10 cellular contexts compared by ENCODE assay signal in genomic region chr21:45982758-45983731, GRCh38. TPM values are rescaled to one million over a fixed set of nuclear protein-coding genes. Genes with fewer than 3 reads are reported as not detected.
A peak's percentile ranks its signal among the peaks of the same experiment; 100 is the strongest.
DNase-seq lines count a peak whose midpoint lies in the region; ATAC-seq and TF ChIP-seq lines count a peak whose summit lies in the region.
"Had no signal": no experiment of that assay in that cellular context is flagged by ENCODE, and none has a peak within 500 bp of the region (broad histone marks: within the 10 kb centered on the region; RNA-seq: fewer than 3 reads in every experiment).

No MANE protein-coding gene starts in this region.

- H3K36me3 ChIP-seq in H7 (replicated peaks; ENCODE audit: control insufficient read depth, insufficient read depth, low read length) (peaks cover 5% of the 10 kb centered on the region), smooth muscle cell (ENCODE audit: low read depth) (no peaks in the 10 kb centered on the region)

- 29% methylated on average over 48 of the region's 53 CpGs for WGBS in smooth muscle cell (ENCODE audit: low lambda C conversion rate)

- no peaks in the 10 kb centered on the region for H3K9me3 Mint-ChIP-seq in activated naive CD8-positive, alpha-beta T cell treated with anti-CD3 and anti-CD28 coated beads, Interleukin-2, amount 10 ng/mL, durations not matched to agents 7 days and 5 days
- no peaks in the 10 kb centered on the region for H3K9me3 Mint-ChIP-seq in activated CD4-positive, alpha-beta memory T cell treated with anti-CD3 and anti-CD28 coated beads, Interleukin-2, amount 10 ng/mL, durations not matched to agents 7 days and 5 days
- H3K9me3 Mint-ChIP-seq: activated naive CD4-positive, alpha-beta T cell treated with anti-CD3 and anti-CD28 coated beads, Interleukin-2, amount 50 U/mL, for 72 hours had no signal

- ATAC-seq in activated naive CD8-positive, alpha-beta T cell treated with anti-CD3 and anti-CD28 coated beads, Interleukin-2, amount 10 ng/mL, durations not matched to agents 7 days and 5 days (ENCODE audit: low read depth): no peak
- ATAC-seq in GM21515 (IDR thresholded peaks at IDR 0.05; ENCODE audit: unreplicated experiment) (no peak), GM21619 (IDR thresholded peaks at IDR 0.05; ENCODE audit: unreplicated experiment) (no peak), GM18873 (IDR thresholded peaks at IDR 0.05; ENCODE audit: low FRiP score, unreplicated experiment) (no peak)

- peak; percentile 81 for DNase-seq in H7
- DNase-seq in activated naive CD8-positive, alpha-beta T cell treated with anti-CD3 and anti-CD28 coated beads, Interleukin-2, amount 10 ng/mL, durations not matched to agents 7 days and 5 days: peak; percentile 28
- DNase-seq in iPS-NIHi11 (ENCODE audit: low spot score): peak; percentile 43
- no peak for DNase-seq in smooth muscle cell (lab: John Stamatoyannopoulos, UW; ENCODE audit: unreplicated experiment)
- DNase-seq in activated CD4-positive, alpha-beta memory T cell treated with anti-CD3 and anti-CD28 coated beads, Interleukin-2, amount 10 ng/mL, durations not matched to agents 7 days and 5 days: no peak
- DNase-seq: NCI-H187 had no signal

- POLR2A ChIA-PET in activated naive CD8-positive, alpha-beta T cell treated with anti-CD3 and anti-CD28 coated beads, Interleukin-2, amount 10 ng/mL, durations not matched to agents 7 days and 5 days (lab: Charles Lee): no interaction called here
- POLR2A ChIA-PET in activated CD4-positive, alpha-beta memory T cell treated with anti-CD3 and anti-CD28 coated beads, Interleukin-2, amount 10 ng/mL, durations not matched to agents 7 days and 5 days (lab: Charles Lee): no interaction called here

- no peak overlapping the region for H3K4me3 Mint-ChIP-seq in activated naive CD8-positive, alpha-beta T cell treated with anti-CD3 and anti-CD28 coated beads, Interleukin-2, amount 10 ng/mL, durations not matched to agents 7 days and 5 days
- H3K4me3 Mint-ChIP-seq in activated CD4-positive, alpha-beta memory T cell treated with anti-CD3 and anti-CD28 coated beads, Interleukin-2, amount 10 ng/mL, durations not matched to agents 7 days and 5 days: no peak overlapping the region

- no peak overlapping the region for H3K27ac Mint-ChIP-seq in activated naive CD8-positive, alpha-beta T cell treated with anti-CD3 and anti-CD28 coated beads, Interleukin-2, amount 10 ng/mL, durations not matched to agents 7 days and 5 days
- H3K27ac Mint-ChIP-seq in activated CD4-positive, alpha-beta memory T cell treated with anti-CD3 and anti-CD28 coated beads, Interleukin-2, amount 10 ng/mL, durations not matched to agents 7 days and 5 days: no peak overlapping the region
- H3K27ac Mint-ChIP-seq: activated naive CD4-positive, alpha-beta T cell treated with anti-CD3 and anti-CD28 coated beads, Interleukin-2, amount 50 U/mL, for 72 hours had no signal

- peak overlapping the region; percentile 84 for H3K9ac ChIP-seq in smooth muscle cell (ENCODE audit: low read depth)

- no peak for TF ChIP-seq CTCF in smooth muscle cell (IDR thresholded peaks at IDR 0.05; ENCODE audit: borderline replicate concordance, insufficient read depth, poor library complexity, severe bottlenecking)

- H3K9me3 ChIP-seq in smooth muscle cell (replicated peaks; ENCODE audit: low read depth): no peaks in the 10 kb centered on the region

- H3K27me3 ChIP-seq in H7 (ENCODE audit: control insufficient read depth, insufficient read depth, low read length) (peaks cover 12% of the 10 kb centered on the region), smooth muscle cell (ENCODE audit: low read depth) (no peaks in the 10 kb centered on the region)

- H3K4me1 Mint-ChIP-seq in activated naive CD8-positive, alpha-beta T cell treated with anti-CD3 and anti-CD28 coated beads, Interleukin-2, amount 10 ng/mL, durations not matched to agents 7 days and 5 days: peaks cover 2% of the 10 kb centered on the region
- H3K4me1 Mint-ChIP-seq in activated CD4-positive, alpha-beta memory T cell treated with anti-CD3 and anti-CD28 coated beads, Interleukin-2, amount 10 ng/mL, durations not matched to agents 7 days and 5 days: peaks cover 6% of the 10 kb centered on the region

- H3K27me3 Mint-ChIP-seq in activated naive CD8-positive, alpha-beta T cell treated with anti-CD3 and anti-CD28 coated beads, Interleukin-2, amount 10 ng/mL, durations not matched to agents 7 days and 5 days: peaks cover 15% of the 10 kb centered on the region
- H3K27me3 Mint-ChIP-seq in activated CD4-positive, alpha-beta memory T cell treated with anti-CD3 and anti-CD28 coated beads, Interleukin-2, amount 10 ng/mL, durations not matched to agents 7 days and 5 days: peaks cover 4% of the 10 kb centered on the region

- CTCF ChIA-PET in activated CD4-positive, alpha-beta memory T cell treated with anti-CD3 and anti-CD28 coated beads, Interleukin-2, amount 10 ng/mL, durations not matched to agents 7 days and 5 days (lab: Charles Lee): no interaction called here

- H3K4me3 ChIP-seq in H7 (ENCODE audit: insufficient read depth, low read depth, low read length): peak overlapping the region; percentile 75
- H3K4me3 ChIP-seq in smooth muscle cell: peak overlapping the region; percentile 97

- H3K4me2 ChIP-seq in smooth muscle cell: peak overlapping the region; percentile 99

- H3F3A ChIP-seq in smooth muscle cell (ENCODE audit: low read depth): peaks cover 33% of the 10 kb centered on the region

- no peaks in the 10 kb centered on the region for H3K36me3 Mint-ChIP-seq in activated naive CD8-positive, alpha-beta T cell treated with anti-CD3 and anti-CD28 coated beads, Interleukin-2, amount 10 ng/mL, durations not matched to agents 7 days and 5 days
- no peaks in the 10 kb centered on the region for H3K36me3 Mint-ChIP-seq in activated CD4-positive, alpha-beta memory T cell treated with anti-CD3 and anti-CD28 coated beads, Interleukin-2, amount 10 ng/mL, durations not matched to agents 7 days and 5 days (ENCODE audit: low read depth)
- H3K36me3 Mint-ChIP-seq: activated naive CD4-positive, alpha-beta T cell treated with anti-CD3 and anti-CD28 coated beads, Interleukin-2, amount 50 U/mL, for 72 hours had no signal

- H2AFZ ChIP-seq in smooth muscle cell (ENCODE audit: low read depth): no peak overlapping the region

- H3K27ac ChIP-seq in smooth muscle cell (ENCODE audit: low read depth): peak overlapping the region; percentile 73

- peaks cover 61% of the 10 kb centered on the region for H3K79me2 ChIP-seq in smooth muscle cell (ENCODE audit: low read depth)

- peaks cover 12% of the 10 kb centered on the region for H3K4me1 ChIP-seq in smooth muscle cell (ENCODE audit: low read depth)

- H4K20me1 ChIP-seq in smooth muscle cell (ENCODE audit: low read depth): peaks cover 60% of the 10 kb centered on the region

RNA-seq across cellular contexts. Expression of gene COL6A1, which starts 1.5 kb away (rescaled TPM):
- total RNA-seq in H7 (2014; rRNA removed; shearing (Covaris generic)): 243 and 283 TPM in 2 replicates
- 1 to 10 TPM; 3.5 to 3.8 TPM for total RNA-seq in activated naive CD8-positive, alpha-beta T cell treated with anti-CD3 and anti-CD28 coated beads, Interleukin-2, amount 10 ng/mL, durations not matched to agents 7 days and 5 days
- 1,267 and 1,292 TPM in 2 replicates for total RNA-seq in smooth muscle cell
- 2,075 and 2,827 TPM in 2 replicates for polyA plus RNA-seq in smooth muscle cell
- under 1 TPM; 0.08 to 0.33 TPM for total RNA-seq in activated CD4-positive, alpha-beta memory T cell treated with anti-CD3 and anti-CD28 coated beads, Interleukin-2, amount 10 ng/mL, durations not matched to agents 7 days and 5 days

Comparison
In these comparisons a context has a peak if more than half of its experiments do, and no peak if none do; other contexts are left out.
1. DNase-seq: peak in H7 (single experiment), activated naive CD8-positive, alpha-beta T cell treated with anti-CD3 and anti-CD28 coated beads, Interleukin-2, amount 10 ng/mL, durations not matched to agents 7 days and 5 days (single experiment) and iPS-NIHi11 (single experiment); none in smooth muscle cell (single experiment) and activated CD4-positive, alpha-beta memory T cell treated with anti-CD3 and anti-CD28 coated beads, Interleukin-2, amount 10 ng/mL, durations not matched to agents 7 days and 5 days (single experiment).
2. RNA of gene COL6A1, which starts 1.5 kb away (total RNA-seq): 1,267 to 1,292 TPM in smooth muscle cell and 243 to 283 TPM in H7; 3.5 to 3.8 TPM in activated naive CD8-positive, alpha-beta T cell treated with anti-CD3 and anti-CD28 coated beads, Interleukin-2, amount 10 ng/mL, durations not matched to agents 7 days and 5 days and 0.08 to 0.33 TPM in activated CD4-positive, alpha-beta memory T cell treated with anti-CD3 and anti-CD28 coated beads, Interleukin-2, amount 10 ng/mL, durations not matched to agents 7 days and 5 days; every median in the first group is over 10 times any median in the second.